8 cellular contexts compared by ENCODE assay signal in genomic region chr3:13484861-13485590, GRCh38. TPM values are rescaled to one million over a fixed set of nuclear protein-coding genes. Genes with fewer than 3 reads are reported as not detected.
DNase-seq lines count a peak whose midpoint lies in the region; ATAC-seq and TF ChIP-seq lines count a peak whose summit lies in the region.

No MANE protein-coding gene starts in this region.

- POLR2A ChIA-PET in HCT116 (lab: Charles Lee) = interaction anchor here (1.1 kb wide), 1 partner anchor 8 kb away, joined by 3 read pairs; no protein-coding TSS in a partner anchor

- H3K4me2 ChIP-seq in HCT116 (ENCODE audit: low read length) = peak overlapping the region; percentile 71

- intact Hi-C loops in HCT116 (cut with micrococcal nuclease) (no loop called here), prostate gland (cut with DNase I) (no loop called here)

- H3K27me3 Mint-ChIP-seq in glutamatergic neuron (ENCODE audit: unreplicated experiment) = peaks cover 6% of the 10 kb centered on the region

- no peaks in the 10 kb centered on the region for H4K20me1 ChIP-seq in HCT116 (ENCODE audit: insufficient read depth)

- peaks cover 6% of the 10 kb centered on the region for H3K9me3 Mint-ChIP-seq in glutamatergic neuron (ENCODE audit: unreplicated experiment)

- CTCF ChIA-PET in HCT116 (lab: Charles Lee) = interaction anchor here (0.8 to 1.5 kb wide), 5 partner anchors 9 to 163 kb away, joined by 3 to 5 read pairs (median 3); no protein-coding TSS in a partner anchor

- H3K4me1 ChIP-seq in HCT116 (ENCODE audit: control insufficient read depth in 1 of 2, insufficient read depth in 2 of 2, low read length in 2 of 2) (peaks cover 30 to 35% of the 10 kb centered on the region in 2 experiments), prostate gland (replicated peaks) (no peaks in the 10 kb centered on the region)

- TF ChIP-seq POLR2A in HCT116 (IDR thresholded peaks at IDR 0.05; ENCODE audit: borderline replicate concordance, extremely low read depth, insufficient read depth, insufficient read length) (no peak), prostate gland (IDR thresholded peaks at IDR 0.05) (peak; percentile 49)

- no peak overlapping the region for H3K4me3 ChIP-seq in HCT116 (replicated peaks in 1 of 2; ENCODE audit: low read depth in 1 of 2, low read length in 2 of 2)
- H3K4me3 ChIP-seq in prostate gland = no peak overlapping the region

- peak overlapping the region; percentile 52 for H3K27ac Mint-ChIP-seq in glutamatergic neuron (ENCODE audit: unreplicated experiment)

- H3K9me2 ChIP-seq in HCT116 (ENCODE audit: insufficient read depth) = no peaks in the 10 kb centered on the region

- H2AFZ ChIP-seq in HCT116 (ENCODE audit: low read depth, low read length, poor library complexity, severe bottlenecking) = no peak overlapping the region

- H3K4me1 Mint-ChIP-seq in glutamatergic neuron (ENCODE audit: low read depth, unreplicated experiment) = peaks cover 4% of the 10 kb centered on the region

- no peaks in the 10 kb centered on the region for H3K79me2 ChIP-seq in HCT116 (ENCODE audit: insufficient read depth, low read length)

- no peaks in the 10 kb centered on the region for H3K36me3 ChIP-seq in HCT116 (ENCODE audit: control insufficient read depth in 1 of 2, insufficient read depth in 2 of 2, low read length in 2 of 2)
- no peaks in the 10 kb centered on the region for H3K36me3 ChIP-seq in prostate gland

- H3K27ac ChIP-seq in HCT116 (ENCODE audit: low read depth, low read length) (peak overlapping the region; percentile 68), prostate gland (peak overlapping the region; percentile 31 to 60)

- peak overlapping the region; percentile 30 for H3K9ac ChIP-seq in HCT116 (ENCODE audit: low read length)

- TF ChIP-seq RAD21 in HCT116 (IDR thresholded peaks at IDR 0.05; ENCODE audit: low read depth) = no peak

- H3K36me3 Mint-ChIP-seq in glutamatergic neuron (ENCODE audit: unreplicated experiment) = peaks cover 6% of the 10 kb centered on the region

- 18% methylated on average over 6 of the region's 7 CpGs for WGBS in prostate gland

- DNase-seq in ACHN (peak; percentile 81), HCT116 (ENCODE audit: low read depth, low spot score) (peak; percentile 52), UCSD-AML1 (lab: John Stamatoyannopoulos, UW; ENCODE audit: unreplicated experiment) (peak; percentile 74), glutamatergic neuron (no peak), prostate gland (ENCODE audit: low spot score) (peak; percentile 85), NCI-H1694 treated with DMSO at 0.1 percent for 48 hours (lab: John Stamatoyannopoulos, UW) (no peak), NCI-H524 (lab: John Stamatoyannopoulos, UW) (no peak)

- H3K27me3 ChIP-seq in HCT116 (ENCODE audit: insufficient read depth, low read length) (no peaks in the 10 kb centered on the region), prostate gland (replicated peaks; ENCODE audit: insufficient read depth) (no peaks in the 10 kb centered on the region)

- no peak overlapping the region for H3K4me3 Mint-ChIP-seq in glutamatergic neuron (ENCODE audit: unreplicated experiment)

- in situ Hi-C loops in ACHN (cut with HindIII; ENCODE audit: low pct_ligation_motif_present, low pct_unique_long_range_greater_than_20kb, low sequenced_read_pairs) = no loop called here

- RAD21 ChIA-PET in HCT116 (lab: Charles Lee; ENCODE audit: low non-redundant PET in 1 of 2, low total read pairs in 2 of 2, uncharacterized antibody in 2 of 2, unreplicated experiment in 2 of 2) = interaction anchor here in 1 of 2 experiments (0.8 kb wide), 1 partner anchor 11 kb away, joined by 3 read pairs; no protein-coding TSS in a partner anchor

- no peaks in the 10 kb centered on the region for H3K9me3 ChIP-seq in HCT116 (ENCODE audit: control insufficient read depth in 1 of 2, insufficient read depth in 1 of 2, low read depth in 1 of 2, low read length in 2 of 2)
- H3K9me3 ChIP-seq in prostate gland = no peaks in the 10 kb centered on the region

- no TSS peak for BruUV-seq in HCT116 (replicated peaks; lab: Mats Ljungman, UMichigan)

- ATAC-seq in HCT116 (peak; percentile 73), GM21825 (IDR thresholded peaks at IDR 0.05; ENCODE audit: unreplicated experiment) (no peak)

- no peak for TF ChIP-seq CTCF in HCT116 (IDR thresholded peaks at IDR 0.05 in 2 of 3, conservative IDR thresholded peaks at IDR 0.05 in 1 of 3; ENCODE audit: borderline replicate concordance in 1 of 3, insufficient read depth in 1 of 3, low read depth in 2 of 3, low read length in 2 of 3)
- TF ChIP-seq CTCF in glutamatergic neuron (IDR thresholded peaks at IDR 0.05; ENCODE audit: partially characterized antibody, unreplicated experiment) = no peak
- TF ChIP-seq CTCF in prostate gland (IDR thresholded peaks at IDR 0.05) = no peak

TF ChIP-seq in HCT116, 20 proteins besides CTCF, POLR2A, EP300 and RAD21:
- TF ChIP-seq POLR2AphosphoS5 (IDR thresholded peaks at IDR 0.05; ENCODE audit: low read depth, low read length) = peak; percentile 61
- no peak for TF ChIP-seq EGR1 (IDR thresholded peaks at IDR 0.05; ENCODE audit: low read depth)
- no peak for TF ChIP-seq ZBTB33 (IDR thresholded peaks at IDR 0.05; ENCODE audit: extremely low read depth, insufficient replicate concordance, low read length)
- TF ChIP-seq ZFX (IDR thresholded peaks at IDR 0.05) = no peak
- 0 out of 2 replicates have a peak, but pooled peaks have one; percentile 7 for TF ChIP-seq SIN3A (IDR thresholded peaks at IDR 0.05; ENCODE audit: low read depth)
- no peak for TF ChIP-seq CEBPB (IDR thresholded peaks at IDR 0.05; ENCODE audit: low read depth)
- TF ChIP-seq MAX (IDR thresholded peaks at IDR 0.05) = peak; percentile 95
- TF ChIP-seq YY1 (IDR thresholded peaks at IDR 0.05; ENCODE audit: extremely low read depth, insufficient replicate concordance, low read depth, low read length) = no peak
- no peak; the same call in 1 of the 2 replicates for TF ChIP-seq ELF1 (IDR thresholded peaks at IDR 0.05; ENCODE audit: borderline replicate concordance, low read depth)
- TF ChIP-seq EZH2phosphoT487 (IDR thresholded peaks at IDR 0.05; ENCODE audit: borderline replicate concordance) = no peak
- peak; percentile 84; the same call in 1 of the 2 replicates for TF ChIP-seq CBX3 (IDR thresholded peaks at IDR 0.05; ENCODE audit: low read depth)
- no peak for TF ChIP-seq ATF3 (IDR thresholded peaks at IDR 0.05)
- TF ChIP-seq SP1 (IDR thresholded peaks at IDR 0.05; ENCODE audit: low read depth) = peak; percentile 50
- no peak for TF ChIP-seq TCF7L2 (IDR thresholded peaks at IDR 0.05; ENCODE audit: borderline replicate concordance, extremely low read depth, insufficient read depth, insufficient read length)
- no peak for TF ChIP-seq SRF (IDR thresholded peaks at IDR 0.05; ENCODE audit: low read depth)

RNA-seq across cellular contexts. Expression of gene HDAC11, which starts 4.9 kb away (rescaled TPM):
- total RNA-seq in HCT116 (2021; ENCODE audit: unreplicated experiment) (16.1 TPM), glutamatergic neuron (ENCODE audit: unreplicated experiment) (19.8 TPM), prostate gland (10 to 100 TPM; 19.4 to 26.9 TPM)
- polyA plus RNA-seq in HCT116 (2012) = 14.5 and 15.6 TPM in 2 replicates

Comparison
In these comparisons a context has a peak if more than half of its experiments do, and no peak if none do; other contexts are left out.
1. DNase-seq: peak in ACHN (single experiment), HCT116 (single experiment), UCSD-AML1 (single experiment) and prostate gland (single experiment); none in glutamatergic neuron (single experiment), NCI-H1694 treated with DMSO at 0.1 percent for 48 hours (single experiment) and NCI-H524 (0 of 2).